ENCODE assay signal across 27 cellular contexts in the genomic region with DNA sequence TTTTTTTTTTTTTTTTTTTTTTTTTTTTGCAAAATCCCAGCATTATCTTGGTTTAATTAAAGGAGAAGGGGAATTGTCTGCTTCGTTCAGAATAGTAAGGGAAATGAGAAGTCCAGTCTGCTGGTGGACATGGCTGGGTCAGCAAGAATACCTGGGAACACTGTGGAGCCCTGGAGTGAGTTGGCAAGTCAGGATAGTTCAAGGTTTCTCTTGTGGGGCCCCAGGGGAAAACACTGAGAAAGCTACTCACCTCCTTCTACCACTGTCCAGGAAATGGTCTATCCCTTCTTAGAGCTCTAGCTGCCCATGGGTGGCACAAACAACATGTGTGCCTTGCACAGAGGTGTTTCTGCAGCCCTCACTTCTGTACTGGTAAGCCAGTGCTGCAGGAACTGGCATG.
DNase-seq lines count a peak whose midpoint lies in the region; TF ChIP-seq lines count a peak whose summit lies in the region.
"Had no signal": no experiment of that assay in that cellular context is flagged by ENCODE, and none has a peak within 500 bp of the region (broad histone marks: within the 10 kb centered on the region; RNA-seq: fewer than 3 reads in every experiment).

No MANE protein-coding gene starts in this region.

- peak overlapping the region; percentile 94 for H3K27ac Mint-ChIP-seq in chondrocyte (ENCODE audit: unreplicated experiment)
- H3K27ac Mint-ChIP-seq in activated CD4-positive, alpha-beta T cell treated with anti-CD3 and anti-CD28 coated beads, Interleukin-2, amount 10 ng/mL, durations not matched to agents 7 days and 5 days = no peak overlapping the region
- H3K27ac Mint-ChIP-seq: activated B cell treated with CpG ODN at 0.5 μM for 24 hours; activated CD4-positive, alpha-beta memory T cell treated with anti-CD3 and anti-CD28 coated beads for 36 hours; CD4-positive, alpha-beta memory T cell; effector memory CD8-positive, alpha-beta T cell; mesothelial cell of epicardium; natural killer cell treated with Interleukin-12 subunit alpha and Interleukin-12 subunit beta and Interleukin-15 and Interleukin-18, amount 100 ng/mL, for 72 hours; stimulated activated naive CD8-positive, alpha-beta T cell treated with anti-CD3 and anti-CD28 coated beads, Interleukin-15, Interleukin-2, amounts not matched to agents 100 ng/mL and 50 ng/mL, for 24 hours had no signal

- peaks cover 3% of the 10 kb centered on the region for H3K36me3 Mint-ChIP-seq in chondrocyte (ENCODE audit: low read depth)
- H3K36me3 Mint-ChIP-seq in activated CD4-positive, alpha-beta T cell treated with anti-CD3 and anti-CD28 coated beads, Interleukin-2, amount 10 ng/mL, durations not matched to agents 7 days and 5 days (ENCODE audit: low read depth) = no peaks in the 10 kb centered on the region
- H3K36me3 Mint-ChIP-seq: activated CD4-positive, alpha-beta memory T cell treated with anti-CD3 and anti-CD28 coated beads for 36 hours; brain; CD4-positive, alpha-beta memory T cell; mesothelial cell of epicardium; natural killer cell treated with Interleukin-12 subunit alpha and Interleukin-12 subunit beta and Interleukin-15 and Interleukin-18, amount 100 ng/mL, for 72 hours had no signal

- no peak overlapping the region for H3K4me3 Mint-ChIP-seq in chondrocyte (ENCODE audit: unreplicated experiment)
- H3K4me3 Mint-ChIP-seq in activated CD4-positive, alpha-beta T cell treated with anti-CD3 and anti-CD28 coated beads, Interleukin-2, amount 10 ng/mL, durations not matched to agents 7 days and 5 days = no peak overlapping the region
- H3K4me3 Mint-ChIP-seq: activated B cell treated with CpG ODN at 0.5 μM for 24 hours; activated CD4-positive, alpha-beta memory T cell treated with anti-CD3 and anti-CD28 coated beads for 36 hours; brain; CD4-positive, alpha-beta memory T cell; effector memory CD8-positive, alpha-beta T cell; mesothelial cell of epicardium; natural killer cell treated with Interleukin-12 subunit alpha and Interleukin-12 subunit beta and Interleukin-15 and Interleukin-18, amount 100 ng/mL, for 72 hours; stimulated activated naive CD8-positive, alpha-beta T cell treated with anti-CD3 and anti-CD28 coated beads, Interleukin-15, Interleukin-2, amounts not matched to agents 100 ng/mL and 50 ng/mL, for 24 hours had no signal

- H3K9me3 Mint-ChIP-seq in chondrocyte (ENCODE audit: low read depth) = peaks cover 14% of the 10 kb centered on the region
- no peaks in the 10 kb centered on the region for H3K9me3 Mint-ChIP-seq in activated CD4-positive, alpha-beta T cell treated with anti-CD3 and anti-CD28 coated beads, Interleukin-2, amount 10 ng/mL, durations not matched to agents 7 days and 5 days
- H3K9me3 Mint-ChIP-seq: activated CD4-positive, alpha-beta memory T cell treated with anti-CD3 and anti-CD28 coated beads for 36 hours; CD4-positive, alpha-beta memory T cell had no signal

- no peak for TF ChIP-seq CTCF in chondrocyte (IDR thresholded peaks at IDR 0.05)

- CTCF ChIA-PET in activated CD4-positive, alpha-beta T cell treated with anti-CD3 and anti-CD28 coated beads, Interleukin-2, amount 10 ng/mL, durations not matched to agents 7 days and 5 days (lab: Charles Lee) = no interaction called here

- H3K4me1 Mint-ChIP-seq in chondrocyte (ENCODE audit: low read depth) = peaks cover 66% of the 10 kb centered on the region
- no peaks in the 10 kb centered on the region for H3K4me1 Mint-ChIP-seq in activated CD4-positive, alpha-beta T cell treated with anti-CD3 and anti-CD28 coated beads, Interleukin-2, amount 10 ng/mL, durations not matched to agents 7 days and 5 days
- H3K4me1 Mint-ChIP-seq: activated B cell treated with CpG ODN at 0.5 μM for 24 hours; CD4-positive, alpha-beta memory T cell; mesothelial cell of epicardium had no signal

- DNase-seq in EL (peak; percentile 28), RPMI7951 (ENCODE audit: low read depth) (peak; percentile 45), chondrocyte (ENCODE audit: low spot score) (no peak), renal cortical epithelial cell (ENCODE audit: low read depth) (peak; percentile 28), CD1c-positive myeloid dendritic cell (ENCODE audit: extremely low spot score) (no peak), NCI-H345 treated with DMSO at 0.1 percent for 48 hours (lab: John Stamatoyannopoulos, UW; ENCODE audit: unreplicated experiment) (no peak), NCI-H526 (lab: John Stamatoyannopoulos, UW) (no peak)
- no peak for DNase-seq in activated CD4-positive, alpha-beta T cell treated with anti-CD3 and anti-CD28 coated beads, Interleukin-2, amount 10 ng/mL, durations not matched to agents 7 days and 5 days
- DNase-seq: activated B cell treated with CpG ODN at 0.5 μM for 24 hours; activated CD4-positive, alpha-beta memory T cell treated with anti-CD3 and anti-CD28 coated beads for 36 hours; activated effector memory CD4-positive, alpha-beta T cell treated with anti-CD3 and anti-CD28 coated beads, Interleukin-2, amount 50 U/mL, for 16 hours; CD4-positive, alpha-beta memory T cell; DMS 273 treated with DMSO at 0.1 percent for 48 hours; effector memory CD8-positive, alpha-beta T cell; GDM1; hypothalamus; left ventricle myocardium inferior; NCI-H1694 treated with DMSO at 0.1 percent for 48 hours; NCI-H2171 treated with DMSO at 0.1 percent for 48 hours; NCI-H526 treated with DMSO at 0.1 percent for 48 hours; posterior cingulate gyrus; T-helper 9 cell; tibial artery had no signal

- POLR2A ChIA-PET in activated CD4-positive, alpha-beta T cell treated with anti-CD3 and anti-CD28 coated beads, Interleukin-2, amount 10 ng/mL, durations not matched to agents 7 days and 5 days (lab: Charles Lee) = no interaction called here

- no peaks in the 10 kb centered on the region for H3K27me3 Mint-ChIP-seq in chondrocyte (ENCODE audit: low read depth)
- H3K27me3 Mint-ChIP-seq in activated CD4-positive, alpha-beta T cell treated with anti-CD3 and anti-CD28 coated beads, Interleukin-2, amount 10 ng/mL, durations not matched to agents 7 days and 5 days = peaks cover 38% of the 10 kb centered on the region

Comparison
In these comparisons a context has a peak if more than half of its experiments do, and no peak if none do; other contexts are left out.
1. DNase-seq: peak in EL (single experiment), RPMI7951 (single experiment) and renal cortical epithelial cell (single experiment); none in chondrocyte (single experiment), CD1c-positive myeloid dendritic cell (single experiment), NCI-H345 treated with DMSO at 0.1 percent for 48 hours (single experiment), NCI-H526 (0 of 2) and activated CD4-positive, alpha-beta T cell treated with anti-CD3 and anti-CD28 coated beads, Interleukin-2, amount 10 ng/mL, durations not matched to agents 7 days and 5 days (single experiment).